ENCODE assay signal across 1 cellular context in the genomic region with DNA sequence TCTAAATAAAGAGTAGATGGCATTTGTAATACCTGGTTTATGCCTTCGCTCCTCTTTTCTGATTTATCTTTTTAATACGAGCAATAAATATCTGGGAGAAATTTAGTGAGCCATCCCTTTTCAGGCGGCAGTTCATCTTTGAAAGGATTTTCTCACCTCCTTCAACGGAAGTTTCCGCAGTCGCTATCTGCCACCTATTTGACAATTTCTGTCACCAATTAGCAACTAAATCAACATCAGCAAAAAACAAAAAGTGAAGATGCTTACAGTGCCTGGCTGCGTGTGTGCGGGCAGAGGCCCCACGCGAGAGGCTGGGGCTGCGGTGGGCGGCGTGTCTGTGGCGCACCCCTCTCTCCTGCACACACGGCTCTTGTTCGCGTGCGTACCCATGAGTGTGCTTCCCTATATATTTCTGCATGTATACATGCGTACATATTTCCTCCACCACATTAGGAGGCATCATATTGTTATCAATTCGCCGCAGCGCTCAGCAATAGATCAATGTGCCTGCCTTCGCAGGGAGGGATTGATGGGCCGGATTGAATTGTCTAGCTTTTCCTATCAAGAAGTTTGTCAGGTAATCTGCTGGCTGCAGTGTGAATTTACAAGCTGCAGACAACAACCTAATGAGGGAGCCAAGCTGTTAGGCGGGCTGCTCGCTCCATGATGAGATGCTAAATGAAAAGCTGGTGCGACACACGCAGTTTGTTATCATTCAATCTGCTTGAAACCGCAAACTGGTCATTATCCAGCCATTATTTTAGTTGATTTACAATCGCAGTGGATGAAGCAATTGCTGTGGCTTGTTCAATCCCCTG.
TF ChIP-seq lines count a peak whose summit lies in the region.

No MANE protein-coding gene starts in this region.

TF ChIP-seq in WTC11, 78 proteins besides CTCF, POLR2A, EP300 and RAD21 (continued from another document):
- no peak for TF ChIP-seq ZNF281 (CRISPR knock-in tag; IDR thresholded peaks at IDR 0.05)
- TF ChIP-seq ATF6 (CRISPR knock-in tag; IDR thresholded peaks at IDR 0.05) = no peak
- no peak for TF ChIP-seq USF1 (CRISPR knock-in tag; IDR thresholded peaks at IDR 0.05)
- TF ChIP-seq JUN (CRISPR knock-in tag; IDR thresholded peaks at IDR 0.05) = no peak
- TF ChIP-seq ZNF138 (CRISPR knock-in tag; conservative IDR thresholded peaks at IDR 0.05) = no peak
- TF ChIP-seq FOXJ3 (CRISPR knock-in tag; IDR thresholded peaks at IDR 0.05; ENCODE audit: borderline replicate concordance) = no peak
- no peak for TF ChIP-seq NR1H2 (CRISPR knock-in tag; IDR thresholded peaks at IDR 0.05)
- TF ChIP-seq PRRX2 (CRISPR knock-in tag; IDR thresholded peaks at IDR 0.05) = no peak
- TF ChIP-seq, protein P1, sequence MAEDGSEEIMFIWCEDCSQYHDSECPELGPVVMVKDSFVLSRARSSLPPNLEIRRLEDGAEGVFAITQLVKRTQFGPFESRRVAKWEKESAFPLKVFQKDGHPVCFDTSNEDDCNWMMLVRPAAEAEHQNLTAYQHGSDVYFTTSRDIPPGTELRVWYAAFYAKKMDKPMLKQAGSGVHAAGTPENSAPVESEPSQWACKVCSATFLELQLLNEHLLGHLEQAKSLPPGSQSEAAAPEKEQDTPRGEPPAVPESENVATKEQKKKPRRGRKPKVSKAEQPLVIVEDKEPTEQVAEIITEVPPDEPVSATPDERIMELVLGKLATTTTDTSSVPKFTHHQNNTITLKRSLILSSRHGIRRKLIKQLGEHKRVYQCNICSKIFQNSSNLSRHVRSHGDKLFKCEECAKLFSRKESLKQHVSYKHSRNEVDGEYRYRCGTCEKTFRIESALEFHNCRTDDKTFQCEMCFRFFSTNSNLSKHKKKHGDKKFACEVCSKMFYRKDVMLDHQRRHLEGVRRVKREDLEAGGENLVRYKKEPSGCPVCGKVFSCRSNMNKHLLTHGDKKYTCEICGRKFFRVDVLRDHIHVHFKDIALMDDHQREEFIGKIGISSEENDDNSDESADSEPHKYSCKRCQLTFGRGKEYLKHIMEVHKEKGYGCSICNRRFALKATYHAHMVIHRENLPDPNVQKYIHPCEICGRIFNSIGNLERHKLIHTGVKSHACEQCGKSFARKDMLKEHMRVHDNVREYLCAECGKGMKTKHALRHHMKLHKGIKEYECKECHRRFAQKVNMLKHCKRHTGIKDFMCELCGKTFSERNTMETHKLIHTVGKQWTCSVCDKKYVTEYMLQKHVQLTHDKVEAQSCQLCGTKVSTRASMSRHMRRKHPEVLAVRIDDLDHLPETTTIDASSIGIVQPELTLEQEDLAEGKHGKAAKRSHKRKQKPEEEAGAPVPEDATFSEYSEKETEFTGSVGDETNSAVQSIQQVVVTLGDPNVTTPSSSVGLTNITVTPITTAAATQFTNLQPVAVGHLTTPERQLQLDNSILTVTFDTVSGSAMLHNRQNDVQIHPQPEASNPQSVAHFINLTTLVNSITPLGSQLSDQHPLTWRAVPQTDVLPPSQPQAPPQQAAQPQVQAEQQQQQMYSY (CRISPR knock-in tag; IDR thresholded peaks at IDR 0.05) = no peak
- no peak for TF ChIP-seq ZNF219 (CRISPR knock-in tag; IDR thresholded peaks at IDR 0.05; ENCODE audit: borderline replicate concordance)
- no peak for TF ChIP-seq TP53 (CRISPR knock-in tag; IDR thresholded peaks at IDR 0.05)
- TF ChIP-seq ZNF423 (CRISPR knock-in tag; IDR thresholded peaks at IDR 0.05) = no peak
- TF ChIP-seq, protein P2, sequence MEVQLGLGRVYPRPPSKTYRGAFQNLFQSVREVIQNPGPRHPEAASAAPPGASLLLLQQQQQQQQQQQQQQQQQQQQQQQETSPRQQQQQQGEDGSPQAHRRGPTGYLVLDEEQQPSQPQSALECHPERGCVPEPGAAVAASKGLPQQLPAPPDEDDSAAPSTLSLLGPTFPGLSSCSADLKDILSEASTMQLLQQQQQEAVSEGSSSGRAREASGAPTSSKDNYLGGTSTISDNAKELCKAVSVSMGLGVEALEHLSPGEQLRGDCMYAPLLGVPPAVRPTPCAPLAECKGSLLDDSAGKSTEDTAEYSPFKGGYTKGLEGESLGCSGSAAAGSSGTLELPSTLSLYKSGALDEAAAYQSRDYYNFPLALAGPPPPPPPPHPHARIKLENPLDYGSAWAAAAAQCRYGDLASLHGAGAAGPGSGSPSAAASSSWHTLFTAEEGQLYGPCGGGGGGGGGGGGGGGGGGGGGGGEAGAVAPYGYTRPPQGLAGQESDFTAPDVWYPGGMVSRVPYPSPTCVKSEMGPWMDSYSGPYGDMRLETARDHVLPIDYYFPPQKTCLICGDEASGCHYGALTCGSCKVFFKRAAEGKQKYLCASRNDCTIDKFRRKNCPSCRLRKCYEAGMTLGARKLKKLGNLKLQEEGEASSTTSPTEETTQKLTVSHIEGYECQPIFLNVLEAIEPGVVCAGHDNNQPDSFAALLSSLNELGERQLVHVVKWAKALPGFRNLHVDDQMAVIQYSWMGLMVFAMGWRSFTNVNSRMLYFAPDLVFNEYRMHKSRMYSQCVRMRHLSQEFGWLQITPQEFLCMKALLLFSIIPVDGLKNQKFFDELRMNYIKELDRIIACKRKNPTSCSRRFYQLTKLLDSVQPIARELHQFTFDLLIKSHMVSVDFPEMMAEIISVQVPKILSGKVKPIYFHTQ (CRISPR knock-in tag; IDR thresholded peaks at IDR 0.05) = no peak
TF ChIP-seq in WTC11: peak in this region for 0.
